Comparison of ENCODE assay signal across 19 cellular contexts in the genomic region with DNA sequence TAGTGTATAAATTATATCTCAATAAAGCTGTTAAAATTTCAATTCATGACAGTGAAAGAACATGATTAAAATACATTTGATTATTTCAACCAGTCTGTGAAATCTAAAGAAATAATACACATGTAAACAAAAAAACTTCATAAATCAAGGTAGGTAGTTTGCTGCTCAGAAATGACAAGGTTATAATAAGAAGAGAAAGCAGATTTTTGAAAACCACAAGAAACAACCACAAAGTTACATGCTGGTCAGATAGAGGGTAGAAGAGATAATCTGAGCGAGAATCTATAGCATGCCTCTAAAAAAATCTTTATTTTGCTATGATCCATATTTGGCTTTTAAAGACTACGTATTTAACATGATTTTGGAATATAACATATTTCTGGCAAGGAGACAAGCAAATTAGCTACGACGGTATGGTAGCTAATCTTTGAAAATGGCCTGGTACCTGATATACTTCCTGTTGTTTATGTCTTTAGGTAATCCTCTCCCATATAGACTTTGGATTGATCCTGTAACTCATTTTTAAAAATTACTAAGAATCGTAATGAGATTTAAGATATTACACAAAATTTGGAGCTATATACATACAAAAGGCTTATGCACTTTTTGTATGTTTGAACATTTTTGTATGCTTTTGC. TPM values are rescaled to one million over a fixed set of nuclear protein-coding genes. Genes with fewer than 3 reads are reported as not detected.
DNase-seq lines count a peak whose midpoint lies in the region; ATAC-seq, FAIRE-seq and TF ChIP-seq lines count a peak whose summit lies in the region.
"Had no signal": no experiment of that assay in that cellular context is flagged by ENCODE, and none has a peak within 500 bp of the region (broad histone marks: within the 10 kb centered on the region; RNA-seq: fewer than 3 reads in every experiment).

No MANE protein-coding gene starts in this region.

- H3K27ac ChIP-seq in KMS-11 (no peak overlapping the region), aorta (ENCODE audit: low read depth in 1 of 2, low read length in 2 of 2) (no peak overlapping the region)

- no peaks in the 10 kb centered on the region for H3K79me2 ChIP-seq in KMS-11 (ENCODE audit: insufficient read depth, low read depth)

- 94 to 95% methylated on average over 5 of the region's 5 CpGs for WGBS in aorta, 2 donors

- H3K4me1 Mint-ChIP-seq in activated naive CD8-positive, alpha-beta T cell treated with anti-CD3 and anti-CD28 coated beads, Interleukin-2, amount 10 ng/mL, durations not matched to agents 7 days and 5 days, result peaks cover 9% of the 10 kb centered on the region
- H3K4me1 Mint-ChIP-seq in activated naive CD8-positive, alpha-beta T cell treated with anti-CD3 and anti-CD28 coated beads for 36 hours, result peaks cover 15% of the 10 kb centered on the region
- peaks cover 14% of the 10 kb centered on the region for H3K4me1 Mint-ChIP-seq in activated T-helper 1 cell treated with anti-CD3 and anti-CD28 coated beads, Interleukin-12 subunit alpha, Interleukin-12 subunit beta, Interleukin-2, Interleukin-4 antibody, amounts not matched to agents 30 ng/mL and 10 ng/mL and 1 ng/mL, durations not matched to agents 14 hours and 24 hours and 36 hours (ENCODE audit: low read depth)

- no peaks in the 10 kb centered on the region for H4K20me1 ChIP-seq in KMS-11 (ENCODE audit: insufficient read depth)

- ATAC-seq in activated naive CD8-positive, alpha-beta T cell treated with anti-CD3 and anti-CD28 coated beads, Interleukin-2, amount 10 ng/mL, durations not matched to agents 7 days and 5 days (ENCODE audit: low read depth), result peak; percentile 78
- ATAC-seq in aorta (ENCODE audit: low FRiP score), result no peak
- ATAC-seq: WTC11 had no signal

- POLR2A ChIA-PET in activated naive CD8-positive, alpha-beta T cell treated with anti-CD3 and anti-CD28 coated beads, Interleukin-2, amount 10 ng/mL, durations not matched to agents 7 days and 5 days (lab: Charles Lee), result interaction anchor here (0.7 to 0.9 kb wide), 2 partner anchors 84 to 1256 kb away, joined by 5 read pairs; no protein-coding TSS in a partner anchor

- no peaks in the 10 kb centered on the region for H3K36me3 Mint-ChIP-seq in activated naive CD8-positive, alpha-beta T cell treated with anti-CD3 and anti-CD28 coated beads, Interleukin-2, amount 10 ng/mL, durations not matched to agents 7 days and 5 days
- peaks cover 2% of the 10 kb centered on the region for H3K36me3 Mint-ChIP-seq in activated naive CD8-positive, alpha-beta T cell treated with anti-CD3 and anti-CD28 coated beads for 36 hours
- peaks cover 2% of the 10 kb centered on the region for H3K36me3 Mint-ChIP-seq in activated T-helper 1 cell treated with anti-CD3 and anti-CD28 coated beads, Interleukin-12 subunit alpha, Interleukin-12 subunit beta, Interleukin-2, Interleukin-4 antibody, amounts not matched to agents 30 ng/mL and 10 ng/mL and 1 ng/mL, durations not matched to agents 14 hours and 24 hours and 36 hours (ENCODE audit: low read depth)
- H3K36me3 Mint-ChIP-seq: type B pancreatic cell had no signal

- H3K27ac Mint-ChIP-seq in activated naive CD8-positive, alpha-beta T cell treated with anti-CD3 and anti-CD28 coated beads, Interleukin-2, amount 10 ng/mL, durations not matched to agents 7 days and 5 days, result peak overlapping the region; percentile 13
- H3K27ac Mint-ChIP-seq in activated naive CD8-positive, alpha-beta T cell treated with anti-CD3 and anti-CD28 coated beads for 36 hours, result no peak overlapping the region
- no peak overlapping the region for H3K27ac Mint-ChIP-seq in activated T-helper 1 cell treated with anti-CD3 and anti-CD28 coated beads, Interleukin-12 subunit alpha, Interleukin-12 subunit beta, Interleukin-2, Interleukin-4 antibody, amounts not matched to agents 30 ng/mL and 10 ng/mL and 1 ng/mL, durations not matched to agents 14 hours and 24 hours and 36 hours
- H3K27ac Mint-ChIP-seq: type B pancreatic cell, WTC11 had no signal

- no peaks in the 10 kb centered on the region for H3K27me3 ChIP-seq in KMS-11 (ENCODE audit: insufficient read depth, low read depth)
- no peaks in the 10 kb centered on the region for H3K27me3 ChIP-seq in aorta (ENCODE audit: control insufficient read depth in 1 of 2, insufficient read depth in 2 of 2, low read length in 1 of 2)

- H3K4me2 ChIP-seq in KMS-11, result peak overlapping the region; percentile 46; the same call in 1 of the 2 replicates

- no peaks in the 10 kb centered on the region for H3K9me3 ChIP-seq in aorta (ENCODE audit: control insufficient read depth, low read length)

- H3K4me1 ChIP-seq in KMS-11 (ENCODE audit: low read depth, poor library complexity, severe bottlenecking), result peaks cover 26% of the 10 kb centered on the region
- no peaks in the 10 kb centered on the region for H3K4me1 ChIP-seq in aorta (ENCODE audit: control insufficient read depth in 1 of 2, insufficient read depth in 2 of 2, low read length in 2 of 2)

- H2AFZ ChIP-seq in KMS-11 (ENCODE audit: low read depth), result no peak overlapping the region

- peaks cover 6% of the 10 kb centered on the region for H3K27me3 Mint-ChIP-seq in activated naive CD8-positive, alpha-beta T cell treated with anti-CD3 and anti-CD28 coated beads, Interleukin-2, amount 10 ng/mL, durations not matched to agents 7 days and 5 days
- H3K27me3 Mint-ChIP-seq in activated naive CD8-positive, alpha-beta T cell treated with anti-CD3 and anti-CD28 coated beads for 36 hours, result no peaks in the 10 kb centered on the region
- H3K27me3 Mint-ChIP-seq in activated T-helper 1 cell treated with anti-CD3 and anti-CD28 coated beads, Interleukin-12 subunit alpha, Interleukin-12 subunit beta, Interleukin-2, Interleukin-4 antibody, amounts not matched to agents 30 ng/mL and 10 ng/mL and 1 ng/mL, durations not matched to agents 14 hours and 24 hours and 36 hours (ENCODE audit: insufficient read depth), result peaks cover 19% of the 10 kb centered on the region
- H3K27me3 Mint-ChIP-seq: type B pancreatic cell had no signal

- H3K4me3 ChIP-seq in KMS-11 (IDR thresholded peaks at IDR 0.05; ENCODE audit: insufficient read depth, low read depth, low read length) (no peak overlapping the region), aorta (ENCODE audit: low read length in 2 of 2) (no peak overlapping the region)
- H3K4me3 ChIP-seq: lung had no signal

- intact Hi-C loops in activated T-helper 1 cell treated with anti-CD3 and anti-CD28 coated beads, Interleukin-12 subunit alpha, Interleukin-12 subunit beta, Interleukin-2, Interleukin-4 antibody, amounts not matched to agents 30 ng/mL and 10 ng/mL and 1 ng/mL, durations not matched to agents 14 hours and 24 hours and 36 hours (cut with micrococcal nuclease), result loop anchor here (2.0 kb wide), 2 partner anchors 18 kb away; no protein-coding TSS in a partner anchor
- intact Hi-C loops in aorta (cut with DNase I), result no loop called here

- no peak for TF ChIP-seq CTCF in KMS-11 (conservative IDR thresholded peaks at IDR 0.05; ENCODE audit: low read depth, low read length)

- H3K9ac ChIP-seq in KMS-11, result no peak overlapping the region

- H3K9me3 Mint-ChIP-seq in activated naive CD8-positive, alpha-beta T cell treated with anti-CD3 and anti-CD28 coated beads, Interleukin-2, amount 10 ng/mL, durations not matched to agents 7 days and 5 days, result peaks cover 1% of the 10 kb centered on the region
- H3K9me3 Mint-ChIP-seq in activated naive CD8-positive, alpha-beta T cell treated with anti-CD3 and anti-CD28 coated beads for 36 hours, result no peaks in the 10 kb centered on the region
- H3K9me3 Mint-ChIP-seq in activated T-helper 1 cell treated with anti-CD3 and anti-CD28 coated beads, Interleukin-12 subunit alpha, Interleukin-12 subunit beta, Interleukin-2, Interleukin-4 antibody, amounts not matched to agents 30 ng/mL and 10 ng/mL and 1 ng/mL, durations not matched to agents 14 hours and 24 hours and 36 hours, result peaks cover 10% of the 10 kb centered on the region
- H3K9me3 Mint-ChIP-seq: type B pancreatic cell had no signal

- H3K36me3 ChIP-seq in KMS-11 (ENCODE audit: insufficient read depth), result no peaks in the 10 kb centered on the region
- no peaks in the 10 kb centered on the region for H3K36me3 ChIP-seq in aorta (ENCODE audit: control insufficient read depth in 1 of 2, insufficient read depth in 2 of 2, low read length in 1 of 2)

- H3K4me3 Mint-ChIP-seq in activated naive CD8-positive, alpha-beta T cell treated with anti-CD3 and anti-CD28 coated beads, Interleukin-2, amount 10 ng/mL, durations not matched to agents 7 days and 5 days, result peak overlapping the region; percentile 51
- H3K4me3 Mint-ChIP-seq in activated naive CD8-positive, alpha-beta T cell treated with anti-CD3 and anti-CD28 coated beads for 36 hours, result no peak overlapping the region
- H3K4me3 Mint-ChIP-seq in activated T-helper 1 cell treated with anti-CD3 and anti-CD28 coated beads, Interleukin-12 subunit alpha, Interleukin-12 subunit beta, Interleukin-2, Interleukin-4 antibody, amounts not matched to agents 30 ng/mL and 10 ng/mL and 1 ng/mL, durations not matched to agents 14 hours and 24 hours and 36 hours, result peak overlapping the region; percentile 6
- H3K4me3 Mint-ChIP-seq: type B pancreatic cell, WTC11 had no signal

- no peak for FAIRE-seq in GM19239 (lab: Jason Lieb, UNC)
- FAIRE-seq: frontal cortex, keratinocyte had no signal

- DNase-seq in activated naive CD8-positive, alpha-beta T cell treated with anti-CD3 and anti-CD28 coated beads, Interleukin-2, amount 10 ng/mL, durations not matched to agents 7 days and 5 days, result no peak
- DNase-seq in activated naive CD8-positive, alpha-beta T cell treated with anti-CD3 and anti-CD28 coated beads for 36 hours, result no peak
- no peak for DNase-seq in activated T-helper 1 cell treated with anti-CD3 and anti-CD28 coated beads, Interleukin-12 subunit alpha, Interleukin-12 subunit beta, Interleukin-2, Interleukin-4 antibody, amounts not matched to agents 30 ng/mL and 10 ng/mL and 1 ng/mL, durations not matched to agents 14 hours and 24 hours and 36 hours (ENCODE audit: low spot score)
- no peak for DNase-seq in stimulated activated CD4-positive, alpha-beta T cell treated with anti-CD3 and anti-CD28 coated beads, Interleukin-2, amount 100 ng/mL, for 24 hours
- DNase-seq in NCI-H146 (lab: John Stamatoyannopoulos, UW), result no peak
- DNase-seq in aorta, result no peak
- DNase-seq in GM19239 (ENCODE audit: insufficient read length, low spot score), result no peak
- DNase-seq: activated effector memory CD4-positive, alpha-beta T cell treated with Interleukin-2 at 50 U/mL for 16 hours; caudate nucleus; hippocampal formation; NCI-H1417; NCI-H526 treated with DMSO at 0.1 percent for 48 hours; Right ventricle myocardium superior had no signal

RNA-seq across cellular contexts. Expression of a gene that starts 23.5 kb away (rescaled TPM):
- total RNA-seq in activated naive CD8-positive, alpha-beta T cell treated with anti-CD3 and anti-CD28 coated beads, Interleukin-2, amount 10 ng/mL, durations not matched to agents 7 days and 5 days, result 10 to 100 TPM; 15.6 to 18.5 TPM
- total RNA-seq in activated naive CD8-positive, alpha-beta T cell treated with anti-CD3 and anti-CD28 coated beads for 36 hours, result 10 to 100 TPM in 1 of 2 experiments, 1 to 10 TPM in 1; 9.6 to 10.0 TPM
- 24.4 and 26.0 TPM in 2 replicates for total RNA-seq in activated T-helper 1 cell treated with anti-CD3 and anti-CD28 coated beads, Interleukin-12 subunit alpha, Interleukin-12 subunit beta, Interleukin-2, Interleukin-4 antibody, amounts not matched to agents 30 ng/mL and 10 ng/mL and 1 ng/mL, durations not matched to agents 14 hours and 24 hours and 36 hours
- 100 to 1,000 TPM; 312 to 499 TPM for total RNA-seq in aorta
- 100 to 1,000 TPM in 1 of 2 donors, 10 to 100 TPM in 1; 31.6 to 147 TPM for polyA plus RNA-seq in aorta

Comparison
In these comparisons a context has a peak if more than half of its experiments do, and no peak if none do; other contexts are left out.
1. RNA of a gene that starts 23.5 kb away (total RNA-seq): 312 to 499 TPM in aorta; 24.4 to 26.0 TPM in activated T-helper 1 cell treated with anti-CD3 and anti-CD28 coated beads, Interleukin-12 subunit alpha, Interleukin-12 subunit beta, Interleukin-2, Interleukin-4 antibody, amounts not matched to agents 30 ng/mL and 10 ng/mL and 1 ng/mL, durations not matched to agents 14 hours and 24 hours and 36 hours, 15.6 to 18.5 TPM in activated naive CD8-positive, alpha-beta T cell treated with anti-CD3 and anti-CD28 coated beads, Interleukin-2, amount 10 ng/mL, durations not matched to agents 7 days and 5 days and 9.6 to 10.0 TPM in activated naive CD8-positive, alpha-beta T cell treated with anti-CD3 and anti-CD28 coated beads for 36 hours; every median in the first group is over 10 times any median in the second.